In the genomic region with DNA sequence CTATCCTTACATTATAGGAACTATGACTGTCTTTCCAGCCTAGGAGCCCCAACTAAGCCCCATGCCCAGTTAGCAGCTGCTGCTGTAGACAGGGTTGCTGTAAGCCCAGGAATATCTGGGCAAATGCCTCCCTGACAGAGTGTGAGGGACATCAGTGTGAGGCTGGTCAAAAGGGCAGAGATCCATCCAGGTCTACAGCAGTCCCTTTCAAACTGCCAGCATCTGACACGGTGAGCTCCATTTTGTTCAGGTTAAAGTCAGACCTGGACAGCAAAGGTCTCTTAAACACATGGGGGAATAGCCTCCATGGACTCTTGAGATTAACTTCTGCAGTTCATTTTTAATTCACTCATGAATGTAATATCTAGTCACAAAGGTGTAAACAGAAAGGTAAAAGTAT, we compare ENCODE assay signal across 20 cellular contexts. TPM values are rescaled to one million over a fixed set of nuclear protein-coding genes. Genes with fewer than 3 reads are reported as not detected.
"Had no signal": no experiment of that assay in that cellular context is flagged by ENCODE, and none has a peak within 500 bp of the region (broad histone marks: within the 10 kb centered on the region; RNA-seq: fewer than 3 reads in every experiment).

No MANE protein-coding gene starts in this region.

- H3K4me3 ChIP-seq: thoracic aorta, upper lobe of left lung had no signal

- H3K27me3 Mint-ChIP-seq: progenitor cell of endocrine pancreas had no signal

- H3K27me3 ChIP-seq: adrenal gland, upper lobe of left lung had no signal

- H3K9me3 ChIP-seq: adrenal gland, thoracic aorta, upper lobe of left lung had no signal

- ATAC-seq: activated naive CD4-positive, alpha-beta T cell treated with anti-CD3 and anti-CD28 coated beads, Interleukin-2, amount 50 U/mL, for 72 hours; left ventricle myocardium superior; natural killer cell treated with Interleukin-12 subunit alpha and Interleukin-12 subunit beta and Interleukin-15 and Interleukin-18, amount 100 ng/mL, for 72 hours had no signal

- H3K27ac ChIP-seq: adrenal gland, epithelial cell of prostate, thoracic aorta had no signal

- DNase-seq: activated CD4-positive, alpha-beta T cell treated with anti-CD3 and anti-CD28 coated beads, Interleukin-2, amount 50 U/mL, for 4 hours; activated gamma-delta T cell; adrenal gland; left ventricle myocardium superior; stimulated activated CD4-positive, alpha-beta T cell treated with anti-CD3 and anti-CD28 coated beads, Interleukin-15, amount 100 ng/mL, for 24 hours; stimulated activated CD4-positive, alpha-beta T cell treated with anti-CD3 and anti-CD28 coated beads, Interleukin-2, amount 100 ng/mL, for 48 hours; upper lobe of left lung had no signal

- H3K9me3 Mint-ChIP-seq: activated naive CD4-positive, alpha-beta T cell treated with anti-CD3 and anti-CD28 coated beads, Interleukin-2, amount 50 U/mL, for 72 hours; natural killer cell treated with Interleukin-12 subunit alpha and Interleukin-12 subunit beta and Interleukin-15 and Interleukin-18, amount 100 ng/mL, for 72 hours; stimulated activated naive CD8-positive, alpha-beta T cell treated with anti-CD3 and anti-CD28 coated beads, Interleukin-15, Interleukin-2, amounts not matched to agents 100 ng/mL and 50 ng/mL, for 24 hours; T-helper 2 cell treated with Interferon-gamma antibody and Interleukin-4, amounts not matched to agents 5 μg/mL and 100 μg/mL, for 36 hours had no signal

- H3K4me3 Mint-ChIP-seq: natural killer cell treated with Interleukin-12 subunit alpha and Interleukin-12 subunit beta and Interleukin-15 and Interleukin-18, amount 100 ng/mL, for 72 hours; stimulated activated naive CD8-positive, alpha-beta T cell treated with anti-CD3 and anti-CD28 coated beads, Interleukin-15, Interleukin-2, amounts not matched to agents 100 ng/mL and 50 ng/mL, for 24 hours; T-helper 2 cell treated with Interferon-gamma antibody and Interleukin-4, amounts not matched to agents 5 μg/mL and 100 μg/mL, for 36 hours had no signal

- H3K27ac Mint-ChIP-seq: activated naive CD4-positive, alpha-beta T cell treated with anti-CD3 and anti-CD28 coated beads, Interleukin-2, amount 50 U/mL, for 72 hours; natural killer cell treated with Interleukin-12 subunit alpha and Interleukin-12 subunit beta and Interleukin-15 and Interleukin-18, amount 100 ng/mL, for 72 hours; progenitor cell of endocrine pancreas; stimulated activated naive CD8-positive, alpha-beta T cell treated with anti-CD3 and anti-CD28 coated beads, Interleukin-15, Interleukin-2, amounts not matched to agents 100 ng/mL and 50 ng/mL, for 24 hours; T-helper 2 cell treated with Interferon-gamma antibody and Interleukin-4, amounts not matched to agents 5 μg/mL and 100 μg/mL, for 36 hours had no signal

RNA-seq across cellular contexts. Expression of gene IFIT3, which starts 13.3 kb away (rescaled TPM):
- total RNA-seq: progenitor cell of endocrine pancreas had no signal

RNA-seq across cellular contexts. Expression of gene IFIT1B, which starts 36.7 kb away (rescaled TPM):
- total RNA-seq: activated CD8-positive, alpha-beta memory T cell treated with anti-CD3 and anti-CD28 coated beads for 36 hours; activated naive CD4-positive, alpha-beta T cell treated with anti-CD3 and anti-CD28 coated beads, Interleukin-2, amount 50 U/mL, for 72 hours; bronchial epithelial cell; chondrocyte; dermis microvascular lymphatic vessel endothelial cell; kidney epithelial cell; left ventricle myocardium superior; natural killer cell treated with Interleukin-12 subunit alpha and Interleukin-12 subunit beta and Interleukin-15 and Interleukin-18, amount 100 ng/mL, for 72 hours; omental fat pad; progenitor cell of endocrine pancreas; thoracic aorta had no signal

RNA-seq across cellular contexts. Expression of gene IFIT2, which starts 39.3 kb away (rescaled TPM):
- total RNA-seq: progenitor cell of endocrine pancreas had no signal
